21 cellular contexts compared by ENCODE assay signal in genomic region chr3:127263586-127264231, GRCh38. TPM values are rescaled to one million over a fixed set of nuclear protein-coding genes. Genes with fewer than 3 reads are reported as not detected.
A peak's percentile ranks its signal among the peaks of the same experiment; 100 is the strongest.
DNase-seq lines count a peak whose midpoint lies in the region; ATAC-seq and TF ChIP-seq lines count a peak whose summit lies in the region.
"Had no signal": no experiment of that assay in that cellular context is flagged by ENCODE, and none has a peak within 500 bp of the region (broad histone marks: within the 10 kb centered on the region; RNA-seq: fewer than 3 reads in every experiment).

No MANE protein-coding gene starts in this region.

- H3K36me3 ChIP-seq in right atrium auricular region = no peaks in the 10 kb centered on the region
- H3K36me3 ChIP-seq in osteoblast (ENCODE audit: insufficient read depth, low read length) = no peaks in the 10 kb centered on the region

- H3K79me2 ChIP-seq in osteoblast (ENCODE audit: insufficient read depth, low read length) = no peaks in the 10 kb centered on the region

- ATAC-seq in left cardiac atrium = no peak
- ATAC-seq: K562, Panc1 had no signal

- H3K9me3 ChIP-seq in right atrium auricular region = peaks cover 0 to 9% of the 10 kb centered on the region in 2 donors
- H3K9me3 ChIP-seq in osteoblast (ENCODE audit: low read depth, low read length) = no peaks in the 10 kb centered on the region
- H3K9me3 ChIP-seq: Caco-2 had no signal

- H3K4me1 ChIP-seq in right atrium auricular region = no peaks in the 10 kb centered on the region
- no peaks in the 10 kb centered on the region for H3K4me1 ChIP-seq in osteoblast (ENCODE audit: insufficient read depth, low read length)
- H3K4me1 ChIP-seq: Caco-2 had no signal

- no peak overlapping the region for H3K4me2 ChIP-seq in osteoblast (ENCODE audit: insufficient read depth, low read length)

- TF ChIP-seq CTCF in right atrium auricular region (IDR thresholded peaks at IDR 0.05) (no peak), VCaP (conservative IDR thresholded peaks at IDR 0.05) (no peak), osteoblast (IDR thresholded peaks at IDR 0.05; ENCODE audit: extremely low read depth, low read depth, low read length) (no peak)

- H3K4me3 ChIP-seq in right atrium auricular region (no peak overlapping the region), osteoblast (ENCODE audit: insufficient read depth, low read length) (no peak overlapping the region)
- H3K4me3 ChIP-seq: K562, SK-N-MC had no signal

- intact Hi-C loops in left cardiac atrium (cut with DNase I) = no loop called here

- H3K27ac ChIP-seq in right atrium auricular region (no peak overlapping the region), VCaP (peak overlapping the region; percentile 61), osteoblast (ENCODE audit: low read depth, low read length) (no peak overlapping the region)
- H3K27ac ChIP-seq: SK-N-MC had no signal

- H4K20me1 ChIP-seq in osteoblast (ENCODE audit: insufficient read depth, low read length) = no peaks in the 10 kb centered on the region

- peak; percentile 43 for DNase-seq in right atrium auricular region (ENCODE audit: low spot score)
- no peak for DNase-seq in left cardiac atrium
- peak; percentile 22 for DNase-seq in medulla oblongata (ENCODE audit: extremely low spot score)
- DNase-seq in NCI-H1694 treated with DMSO at 0.1 percent for 48 hours (lab: John Stamatoyannopoulos, UW) = no peak
- DNase-seq in NCI-H1694 (lab: John Stamatoyannopoulos, UW) = no peak
- no peak for DNase-seq in osteoblast (ENCODE audit: insufficient read length, low spot score, missing footprints)
- DNase-seq: ACHN; AML-193; Caco-2; CD4-positive, CD25-positive, alpha-beta regulatory T cell; DMS153; HFFc6; NCI-H1092 treated with DMSO at 0.1 percent for 48 hours; NCI-H187 treated with DMSO at 0.1 percent for 48 hours; NCI-H2171; NCI-H510A; NCI-H774 had no signal

- H3K27me3 ChIP-seq in right atrium auricular region = no peaks in the 10 kb centered on the region
- peaks cover 22% of the 10 kb centered on the region for H3K27me3 ChIP-seq in osteoblast (ENCODE audit: insufficient read depth, low read length)

- H2AFZ ChIP-seq in osteoblast (ENCODE audit: low read length) = no peak overlapping the region

RNA-seq across cellular contexts. Expression of gene PRR20G, which starts 24.1 kb away (rescaled TPM):
- not detected for total RNA-seq in right atrium auricular region
- not detected for total RNA-seq in left cardiac atrium
- not detected in 2 replicates for total RNA-seq in osteoblast
- total RNA-seq: Caco-2; CD4-positive, CD25-positive, alpha-beta regulatory T cell; HFFc6; K562 had no signal

Comparison
In these comparisons a context has a peak if more than half of its experiments do, and no peak if none do; other contexts are left out.
1. DNase-seq: peak in right atrium auricular region (single experiment) and medulla oblongata (single experiment); none in left cardiac atrium (single experiment), NCI-H1694 treated with DMSO at 0.1 percent for 48 hours (single experiment), NCI-H1694 (single experiment) and osteoblast (single experiment).